9 cellular contexts compared by ENCODE assay signal in genomic region chr7:137943132-137943551, GRCh38. TPM values are rescaled to one million over a fixed set of nuclear protein-coding genes. Genes with fewer than 3 reads are reported as not detected.
DNase-seq lines count a peak whose midpoint lies in the region; ATAC-seq and TF ChIP-seq lines count a peak whose summit lies in the region.
"Had no signal": no experiment of that assay in that cellular context is flagged by ENCODE, and none has a peak within 500 bp of the region (broad histone marks: within the 10 kb centered on the region; RNA-seq: fewer than 3 reads in every experiment).

No MANE protein-coding gene starts in this region.

- BruUV-seq in mammary epithelial cell (replicated peaks; lab: Mats Ljungman, UMichigan), result no TSS peak

- H3K27ac Mint-ChIP-seq in neural crest cell (ENCODE audit: unreplicated experiment) (peak overlapping the region; percentile 77), immature natural killer cell (no peak overlapping the region)

- H3K4me1 ChIP-seq in breast epithelium, result no peaks in the 10 kb centered on the region
- peaks cover 3% of the 10 kb centered on the region for H3K4me1 ChIP-seq in mammary epithelial cell (ENCODE audit: insufficient read depth, low read length)

- 88% methylated on average over 2 of the region's 2 CpGs for WGBS in mammary epithelial cell (ENCODE audit: low coverage, missing lambda C conversion rate)

- H3K36me3 Mint-ChIP-seq in neural crest cell (ENCODE audit: low read depth) (peaks cover 6% of the 10 kb centered on the region), immature natural killer cell (peaks cover 0 to 6% (median 6%) of the 10 kb centered on the region in 3 donors)

- H3K4me1 Mint-ChIP-seq in neural crest cell (peaks cover 36% of the 10 kb centered on the region), immature natural killer cell (peaks cover 12 to 14% of the 10 kb centered on the region in 2 donors)

- no peak overlapping the region for H2AFZ ChIP-seq in mammary epithelial cell (ENCODE audit: low read depth, low read length)

- no peak overlapping the region for H3K4me2 ChIP-seq in mammary epithelial cell (ENCODE audit: insufficient read depth, low read depth, low read length)

- H3K9me3 Mint-ChIP-seq in neural crest cell (no peaks in the 10 kb centered on the region), immature natural killer cell (no peaks in the 10 kb centered on the region)

- H3K36me3 ChIP-seq in breast epithelium (no peaks in the 10 kb centered on the region), mammary epithelial cell (ENCODE audit: insufficient read depth, low read length) (no peaks in the 10 kb centered on the region)

- no peaks in the 10 kb centered on the region for H3K27me3 ChIP-seq in breast epithelium
- H3K27me3 ChIP-seq in mammary epithelial cell (ENCODE audit: insufficient read depth, low read length), result no peaks in the 10 kb centered on the region

- no peak for TF ChIP-seq POLR2A in breast epithelium (IDR thresholded peaks at IDR 0.05)

- H3K9me3 ChIP-seq in breast epithelium (no peaks in the 10 kb centered on the region), mammary epithelial cell (replicated peaks; ENCODE audit: insufficient read depth, low read length) (no peaks in the 10 kb centered on the region)

- no peak overlapping the region for H3K4me3 ChIP-seq in breast epithelium
- no peak overlapping the region for H3K4me3 ChIP-seq in mammary epithelial cell (replicated peaks in 1 of 3; ENCODE audit: insufficient read depth in 1 of 3, low read depth in 2 of 3, low read length in 3 of 3)

- TF ChIP-seq CTCF in breast epithelium (IDR thresholded peaks at IDR 0.05) (no peak), mammary epithelial cell (conservative IDR thresholded peaks at IDR 0.05 in 1 of 2, IDR thresholded peaks at IDR 0.05 in 1 of 2; ENCODE audit: extremely low read depth in 1 of 2, insufficient read depth in 1 of 2, low read depth in 1 of 2, low read length in 2 of 2) (no peak), neural crest cell (conservative IDR thresholded peaks at IDR 0.05) (no peak)

- peaks cover 66% of the 10 kb centered on the region for H3K79me2 ChIP-seq in mammary epithelial cell (ENCODE audit: insufficient read depth, low read length)

- dilution Hi-C loops in mammary epithelial cell (cut with HindIII; ENCODE audit: low sequenced_read_pairs), result no loop called here

- H3K9ac ChIP-seq in mammary epithelial cell (ENCODE audit: insufficient read depth, low read length), result no peak overlapping the region

- H3K27me3 Mint-ChIP-seq in neural crest cell (ENCODE audit: low read depth) (no peaks in the 10 kb centered on the region), immature natural killer cell (ENCODE audit: low read depth in 3 of 3) (peaks cover 0 to 2% (median 0%) of the 10 kb centered on the region in 3 donors)

- in situ Hi-C loops in mammary epithelial cell (cut with MboI; ENCODE audit: low sequenced_read_pairs in 2 of 2), result no loop called here

- intact Hi-C loops in breast epithelium (cut with DNase I; ENCODE audit: low total_unique reads), result no loop called here
- intact Hi-C loops in mammary epithelial cell (cut with micrococcal nuclease), result no loop called here

- H3K4me3 Mint-ChIP-seq in neural crest cell (no peak overlapping the region), immature natural killer cell (no peak overlapping the region)

- ATAC-seq in HG03521 (IDR thresholded peaks at IDR 0.05; ENCODE audit: unreplicated experiment), result no peak

- CTCF ChIA-PET in mammary epithelial cell (lab: Charles Lee; ENCODE audit: low non-redundant PET), result no interaction called here

- peak overlapping the region; percentile 14 to 21 for H3K27ac ChIP-seq in breast epithelium
- H3K27ac ChIP-seq in mammary epithelial cell (ENCODE audit: insufficient read depth, low read depth, low read length), result no peak overlapping the region

- DNase-seq in breast epithelium (ENCODE audit: low spot score in 2 of 2) (no peak), mammary epithelial cell (no peak), fibroblast of peridontal ligament (ENCODE audit: extremely low read depth) (peak; percentile 94), neural crest cell (ENCODE audit: low read depth, low spot score) (no peak), NCI-H82 (lab: John Stamatoyannopoulos, UW) (no peak), LoVo (ENCODE audit: low spot score) (no peak), immature natural killer cell (no peak)
- DNase-seq: NCI-H1694 had no signal

- no peaks in the 10 kb centered on the region for H4K20me1 ChIP-seq in mammary epithelial cell (ENCODE audit: insufficient read depth, low read length)

RNA-seq across cellular contexts. Expression of gene CREB3L2, which starts 58.7 kb away (rescaled TPM):
- total RNA-seq in breast epithelium (10 to 100 TPM; 23.0 to 46.5 (median 40.5) TPM), mammary epithelial cell (10 to 100 TPM; 26.3 to 63.5 TPM), neural crest cell (51.1 and 51.9 TPM in 2 replicates)
- polyA plus RNA-seq in mammary epithelial cell (22.4 TPM), immature natural killer cell (10 to 100 TPM; 10.8 to 21.6 (median 12.6) TPM)
- polyA minus RNA-seq in mammary epithelial cell, result 47.2 TPM
